Comparison of ENCODE assay signal across 1 cellular context in the genomic region with DNA sequence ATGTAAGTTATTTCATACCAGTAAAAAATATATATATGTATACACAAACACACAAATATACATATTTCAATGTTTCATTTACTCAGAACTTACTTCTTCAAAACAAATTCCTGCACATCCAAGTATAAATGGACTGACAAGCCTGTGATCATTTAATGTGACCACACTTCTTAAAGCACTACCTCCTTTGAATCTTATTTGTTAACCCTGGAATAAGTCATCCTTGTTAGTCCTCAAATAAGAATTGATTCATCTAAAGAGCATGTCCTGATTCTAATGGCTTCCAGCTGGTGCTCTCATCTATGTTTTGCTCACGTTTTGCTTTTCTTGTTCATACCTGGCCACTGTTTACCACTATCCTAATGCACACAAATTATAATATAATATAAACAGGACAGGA.
TF ChIP-seq lines count a peak whose summit lies in the region.

No MANE protein-coding gene starts in this region.

TF ChIP-seq in endothelial cell of umbilical vein, 7 proteins besides CTCF, POLR2A, EP300 and RAD21 (continued from another document):
- TF ChIP-seq EZH2 (IDR thresholded peaks at IDR 0.05; ENCODE audit: borderline replicate concordance, low read depth, low read length, severe bottlenecking) (no peak), JUN (IDR thresholded peaks at IDR 0.05; ENCODE audit: borderline replicate concordance, insufficient read depth, insufficient read length, low read depth) (no peak)
